Comparison of ENCODE assay signal across 1 cellular context in genomic region chr5:65061250-65061973, GRCh38.
TF ChIP-seq lines count a peak whose summit lies in the region.

No MANE protein-coding gene starts in this region.

TF ChIP-seq in GM12878, 131 proteins besides CTCF, POLR2A, EP300 and RAD21 (continued from another document and continues in another):
- TF ChIP-seq PRDM15 (CRISPR knock-in tag; IDR thresholded peaks at IDR 0.05) = no peak
- no peak for TF ChIP-seq IRF4 (IDR thresholded peaks at IDR 0.05; ENCODE audit: low read depth, low read length)
- TF ChIP-seq POLR2AphosphoS2 (IDR thresholded peaks at IDR 0.05; ENCODE audit: low read depth, low read length) = no peak
- TF ChIP-seq RBBP5 (conservative IDR thresholded peaks at IDR 0.05) = no peak
- TF ChIP-seq CBFB (IDR thresholded peaks at IDR 0.05; ENCODE audit: low read depth) = 0 out of 2 replicates have a peak, but pooled peaks have one; percentile 33
- no peak for TF ChIP-seq EZH2 (IDR thresholded peaks at IDR 0.05; ENCODE audit: borderline replicate concordance, control insufficient read depth, low read depth, low read length)
- no peak for TF ChIP-seq SREBF1 (IDR thresholded peaks at IDR 0.05; ENCODE audit: low read length)
- no peak for TF ChIP-seq ZNF274 (IDR thresholded peaks at IDR 0.05; ENCODE audit: insufficient read depth, insufficient read length)
- TF ChIP-seq EED (IDR thresholded peaks at IDR 0.05; ENCODE audit: low read depth) = peak; percentile 92
- no peak for TF ChIP-seq NFYA (IDR thresholded peaks at IDR 0.05; ENCODE audit: borderline replicate concordance, low read depth, low read length)
- no peak for TF ChIP-seq TBL1XR1 (IDR thresholded peaks at IDR 0.05; ENCODE audit: low read depth, low read length)
- TF ChIP-seq YBX1 (IDR thresholded peaks at IDR 0.05) = no peak
- TF ChIP-seq ASH2L (IDR thresholded peaks at IDR 0.05; ENCODE audit: borderline replicate concordance, low read depth) = peak; percentile 65; the same call in 1 of the 2 replicates
- TF ChIP-seq ZBTB40 (IDR thresholded peaks at IDR 0.05; ENCODE audit: borderline replicate concordance) = no peak
- TF ChIP-seq EGR1 (IDR thresholded peaks at IDR 0.05; ENCODE audit: borderline replicate concordance in 1 of 2, low read depth in 2 of 2, low read length in 2 of 2) = no peak
- TF ChIP-seq RCOR1 (conservative IDR thresholded peaks at IDR 0.05; ENCODE audit: low read depth, low read length) = 0 out of 2 replicates have a peak, but pooled peaks have one; percentile 33
- TF ChIP-seq TCF12 (IDR thresholded peaks at IDR 0.05; ENCODE audit: low read depth, low read length) = peak; percentile 88
- TF ChIP-seq IKZF2 (IDR thresholded peaks at IDR 0.05) = peak; percentile 45 to 66; a peak in 3 of 4 replicates
- no peak for TF ChIP-seq E4F1 (IDR thresholded peaks at IDR 0.05; ENCODE audit: borderline replicate concordance, partially characterized antibody)
- TF ChIP-seq ZNF384 (IDR thresholded peaks at IDR 0.05; ENCODE audit: borderline replicate concordance, low read depth, low read length) = no peak
- TF ChIP-seq ELK1 (IDR thresholded peaks at IDR 0.05; ENCODE audit: low read depth, low read length) = no peak
- TF ChIP-seq RUNX3 (IDR thresholded peaks at IDR 0.05; ENCODE audit: low read length) = peak; percentile 80
- no peak for TF ChIP-seq NR2C2 (IDR thresholded peaks at IDR 0.05; ENCODE audit: borderline replicate concordance, control insufficient read depth, insufficient read length, low read depth)
- peak; percentile 42 for TF ChIP-seq BCL3 (IDR thresholded peaks at IDR 0.05; ENCODE audit: borderline replicate concordance, insufficient read depth, low read depth, low read length, poor library complexity, severe bottlenecking)
- peak; percentile 61 for TF ChIP-seq SKIL (IDR thresholded peaks at IDR 0.05; ENCODE audit: low read depth, poor library complexity, severe bottlenecking)
- no peak for TF ChIP-seq TCF7 (IDR thresholded peaks at IDR 0.05; ENCODE audit: borderline replicate concordance)
- TF ChIP-seq SUZ12 (IDR thresholded peaks at IDR 0.05; ENCODE audit: unreplicated experiment) = no peak
- no peak for TF ChIP-seq HDGF (IDR thresholded peaks at IDR 0.05)
- TF ChIP-seq CEBPB (IDR thresholded peaks at IDR 0.05; ENCODE audit: borderline replicate concordance in 1 of 2, low read depth in 2 of 2, low read length in 2 of 2) = no peak; a peak in 1 of 4 replicates
- TF ChIP-seq NKRF (conservative IDR thresholded peaks at IDR 0.05) = no peak
- no peak for TF ChIP-seq BCLAF1 (IDR thresholded peaks at IDR 0.05)
- no peak for TF ChIP-seq USF1 (IDR thresholded peaks at IDR 0.05; ENCODE audit: borderline replicate concordance, extremely low read length, insufficient read depth, low read depth, low read length)
